Comparison of ENCODE assay signal across 11 cellular contexts in the genomic region with DNA sequence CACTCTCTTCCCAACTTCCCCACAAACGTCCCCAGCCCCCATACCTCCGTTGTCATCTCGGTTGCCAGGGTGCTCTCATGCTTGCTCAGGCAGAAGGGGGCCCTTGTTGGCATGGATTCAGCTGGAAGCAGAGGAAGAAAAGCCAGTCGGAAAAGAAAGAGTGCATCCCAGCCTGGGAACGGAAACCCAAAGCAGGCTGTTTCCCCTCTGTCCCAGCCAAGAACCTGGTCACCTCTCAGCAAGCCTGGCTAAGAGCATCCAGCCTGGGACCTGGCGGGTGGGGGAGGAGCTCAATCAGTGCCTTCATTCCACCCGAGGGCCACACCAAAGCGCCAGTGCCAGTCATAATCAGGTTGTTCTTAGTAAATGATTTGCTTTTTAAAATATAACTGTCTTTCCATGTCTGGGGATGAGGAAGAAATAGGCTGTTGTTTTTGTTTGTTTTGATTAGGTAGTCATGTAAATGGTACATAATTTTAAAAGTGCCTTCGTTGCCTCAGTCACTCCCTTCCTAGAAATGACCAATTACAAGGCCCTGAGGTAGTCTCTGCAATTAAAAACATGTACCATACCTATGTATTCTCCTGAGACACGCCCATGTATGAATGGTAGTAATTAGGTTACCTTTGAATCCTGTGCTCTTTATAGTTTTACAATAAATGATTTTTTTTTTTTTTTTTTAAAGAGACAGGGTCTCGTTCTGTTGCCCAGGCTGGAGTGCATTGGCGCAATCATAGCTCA. TPM values are rescaled to one million over a fixed set of nuclear protein-coding genes. Genes with fewer than 3 reads are reported as not detected.
DNase-seq lines count a peak whose midpoint lies in the region; ATAC-seq and TF ChIP-seq lines count a peak whose summit lies in the region.
"Had no signal": no experiment of that assay in that cellular context is flagged by ENCODE, and none has a peak within 500 bp of the region (broad histone marks: within the 10 kb centered on the region; RNA-seq: fewer than 3 reads in every experiment).

No MANE protein-coding gene starts in this region.

- peak overlapping the region; percentile 62 for H3K18ac ChIP-seq in trophoblast cell (ENCODE audit: low read length)

- no peaks in the 10 kb centered on the region for H3F3A ChIP-seq in GM23338 (replicated peaks; ENCODE audit: low read depth)

- TF ChIP-seq POLR2A in body of pancreas (IDR thresholded peaks at IDR 0.05), result no peak

- peak overlapping the region; percentile 17 for H2BK12ac ChIP-seq in trophoblast cell (ENCODE audit: low read length)

- H3K9me2 ChIP-seq in GM23338 (ENCODE audit: insufficient read depth), result no peaks in the 10 kb centered on the region

- H3K36me3 ChIP-seq in GM23338 (ENCODE audit: insufficient read depth) (no peaks in the 10 kb centered on the region), body of pancreas (replicated peaks in 1 of 2; ENCODE audit: insufficient read depth in 1 of 2, low read depth in 2 of 2) (no peaks in the 10 kb centered on the region), trophoblast cell (ENCODE audit: control insufficient read depth in 1 of 2, insufficient read depth in 2 of 2, low read length in 2 of 2) (peaks cover 2 to 9% of the 10 kb centered on the region in 2 experiments)

- H4K91ac ChIP-seq in trophoblast cell (ENCODE audit: low read depth, low read length), result no peak overlapping the region

- no peak overlapping the region for H2BK120ac ChIP-seq in trophoblast cell (ENCODE audit: insufficient read depth, low read length, poor library complexity)

- no peak overlapping the region for H2AK5ac ChIP-seq in trophoblast cell (ENCODE audit: low read length)

- H3K79me2 ChIP-seq in GM23338 (replicated peaks; ENCODE audit: insufficient read depth) (peaks cover 95% of the 10 kb centered on the region), trophoblast cell (ENCODE audit: control insufficient read depth, insufficient read depth, low read length, poor library complexity) (peaks cover 5% of the 10 kb centered on the region)

- H3K4me3 Mint-ChIP-seq in GM23338, result no peak overlapping the region
- H3K4me3 Mint-ChIP-seq: activated T-cell treated with anti-CD3 and anti-CD28 coated beads, Interleukin-2, amount 50 U/mL, for 4 hours had no signal

- ATAC-seq in GM23338, result peak; percentile 55
- no peak for ATAC-seq in body of pancreas
- peak; percentile 27 to 48 for ATAC-seq in left cardiac atrium
- ATAC-seq: activated T-cell treated with anti-CD3 and anti-CD28 coated beads, Interleukin-2, amount 50 U/mL, for 4 hours had no signal

- H3K27me3 Mint-ChIP-seq in GM23338 (ENCODE audit: insufficient read depth, low read depth, poor library complexity), result no peaks in the 10 kb centered on the region

- H3K4ac ChIP-seq in trophoblast cell (ENCODE audit: low read depth, low read length), result peak overlapping the region; percentile 24

- H4K12ac ChIP-seq in trophoblast cell (ENCODE audit: low read depth, low read length), result no peak overlapping the region

- H4K8ac ChIP-seq in trophoblast cell (ENCODE audit: low read depth, low read length), result no peak overlapping the region

- WGBS in body of pancreas, 2 donors, result 48 to 50% methylated on average over 12 of the region's 12 CpGs
- WGBS in trophoblast cell (ENCODE audit: extremely low coverage, insufficient coverage, insufficient read length), result no CpG with 5 or more reads among the region's 12 CpGs

- H3K9me3 ChIP-seq in body of pancreas, result no peaks in the 10 kb centered on the region
- no peaks in the 10 kb centered on the region for H3K9me3 ChIP-seq in trophoblast cell (ENCODE audit: insufficient read depth, low read depth, low read length)

- H3K9me3 Mint-ChIP-seq in GM23338, result no peaks in the 10 kb centered on the region
- H3K9me3 Mint-ChIP-seq: activated T-cell treated with anti-CD3 and anti-CD28 coated beads, Interleukin-2, amount 50 U/mL, for 4 hours had no signal

- H2BK5ac ChIP-seq in trophoblast cell (ENCODE audit: low read depth, low read length, poor library complexity), result no peak overlapping the region

- peak; percentile 53 for DNase-seq in GM23338 (ENCODE audit: low spot score)
- DNase-seq in body of pancreas, result peak; percentile 11 to 37 (median 25)
- no peak for DNase-seq in left cardiac atrium
- no peak for DNase-seq in trophoblast cell
- no peak for DNase-seq in RKO (ENCODE audit: low spot score)
- DNase-seq in occipital lobe (lab: John Stamatoyannopoulos, UW), result no peak
- DNase-seq in GM19238 (ENCODE audit: insufficient read length, low spot score), result no peak
- no peak for DNase-seq in NK-92 (lab: John Stamatoyannopoulos, UW; ENCODE audit: unreplicated experiment)
- DNase-seq: activated T-cell treated with anti-CD3 and anti-CD28 coated beads, Interleukin-2, amount 50 U/mL, for 4 hours had no signal

- H4K20me1 ChIP-seq in GM23338 (replicated peaks; ENCODE audit: insufficient read depth), result peaks cover 60% of the 10 kb centered on the region

- H3K4me2 ChIP-seq in GM23338 (peak overlapping the region; percentile 64), trophoblast cell (ENCODE audit: low read length) (no peak overlapping the region)
- H3K4me2 ChIP-seq: BLaER1 treated with 17β-estradiol and CSF1 and Interleukin-3, amounts not matched to agents 10 nM and 100 nM had no signal

- H3K9ac ChIP-seq in trophoblast cell (ENCODE audit: low read length), result no peak overlapping the region
- H3K9ac ChIP-seq: BLaER1 treated with 17β-estradiol and CSF1 and Interleukin-3, amounts not matched to agents 10 nM and 100 nM had no signal

- H3K36me3 Mint-ChIP-seq in GM23338 (ENCODE audit: low read depth), result peaks cover 11% of the 10 kb centered on the region

- TF ChIP-seq CTCF in GM23338 (conservative IDR thresholded peaks at IDR 0.05; ENCODE audit: low read depth in 2 of 2), result no peak
- no peak for TF ChIP-seq CTCF in body of pancreas (IDR thresholded peaks at IDR 0.05)

- H2AFZ ChIP-seq in GM23338, result no peak overlapping the region
- H2AFZ ChIP-seq in trophoblast cell (ENCODE audit: insufficient read depth, low read length, poor library complexity), result no peak overlapping the region

- H3K27ac ChIP-seq in GM23338 (ENCODE audit: low read depth) (peak overlapping the region; percentile 66), body of pancreas (peak overlapping the region in 1 of 4 donors; percentile 1), trophoblast cell (ENCODE audit: low read depth, low read length) (no peak overlapping the region)
- H3K27ac ChIP-seq: BLaER1 treated with 17β-estradiol and CSF1 and Interleukin-3, amounts not matched to agents 10 nM and 100 nM; VCaP had no signal

- intact Hi-C loops in body of pancreas (cut with DNase I), result no loop called here
- intact Hi-C loops in left cardiac atrium (cut with DNase I), result no loop called here

- H3K4me1 ChIP-seq in GM23338 (ENCODE audit: insufficient read depth) (peaks cover 24% of the 10 kb centered on the region), body of pancreas (peaks cover 87% of the 10 kb centered on the region), trophoblast cell (ENCODE audit: control insufficient read depth in 1 of 2, insufficient read depth in 2 of 2, low read length in 2 of 2) (peaks cover 13 to 16% of the 10 kb centered on the region in 2 experiments)

- H3K79me1 ChIP-seq in trophoblast cell (ENCODE audit: low read length), result peaks cover 2% of the 10 kb centered on the region

- H3K27ac Mint-ChIP-seq in GM23338, result peak overlapping the region; percentile 22; the same call in 1 of the 2 replicates

- no peak overlapping the region for H3K23ac ChIP-seq in trophoblast cell (ENCODE audit: low read length)

- H3K14ac ChIP-seq in trophoblast cell (ENCODE audit: low read length), result no peak overlapping the region

- H3K4me1 Mint-ChIP-seq in GM23338, result peaks cover 43% of the 10 kb centered on the region

- H3K4me3 ChIP-seq in GM23338, result no peak overlapping the region
- no peak overlapping the region for H3K4me3 ChIP-seq in body of pancreas
- H3K4me3 ChIP-seq in trophoblast cell (ENCODE audit: low read depth, low read length), result no peak overlapping the region
- H3K4me3 ChIP-seq: BLaER1 treated with 17β-estradiol and CSF1 and Interleukin-3, amounts not matched to agents 10 nM and 100 nM had no signal

- H3K27me3 ChIP-seq in GM23338 (ENCODE audit: insufficient read depth) (no peaks in the 10 kb centered on the region), body of pancreas (no peaks in the 10 kb centered on the region), trophoblast cell (ENCODE audit: insufficient read depth, low read length) (no peaks in the 10 kb centered on the region)
- H3K27me3 ChIP-seq: BLaER1 treated with 17β-estradiol and CSF1 and Interleukin-3, amounts not matched to agents 10 nM and 100 nM had no signal

TF ChIP-seq in GM23338, 12 proteins besides CTCF, POLR2A, EP300 and RAD21 (continues in another document):
- TF ChIP-seq EZH2phosphoT487 (IDR thresholded peaks at IDR 0.05; ENCODE audit: unreplicated experiment), result no peak
- TF ChIP-seq EZH2 (IDR thresholded peaks at IDR 0.05; ENCODE audit: low read depth, unreplicated experiment), result no peak
- no peak for TF ChIP-seq ZNF114 (CRISPR knock-in tag; IDR thresholded peaks at IDR 0.05)
- TF ChIP-seq, protein P1, sequence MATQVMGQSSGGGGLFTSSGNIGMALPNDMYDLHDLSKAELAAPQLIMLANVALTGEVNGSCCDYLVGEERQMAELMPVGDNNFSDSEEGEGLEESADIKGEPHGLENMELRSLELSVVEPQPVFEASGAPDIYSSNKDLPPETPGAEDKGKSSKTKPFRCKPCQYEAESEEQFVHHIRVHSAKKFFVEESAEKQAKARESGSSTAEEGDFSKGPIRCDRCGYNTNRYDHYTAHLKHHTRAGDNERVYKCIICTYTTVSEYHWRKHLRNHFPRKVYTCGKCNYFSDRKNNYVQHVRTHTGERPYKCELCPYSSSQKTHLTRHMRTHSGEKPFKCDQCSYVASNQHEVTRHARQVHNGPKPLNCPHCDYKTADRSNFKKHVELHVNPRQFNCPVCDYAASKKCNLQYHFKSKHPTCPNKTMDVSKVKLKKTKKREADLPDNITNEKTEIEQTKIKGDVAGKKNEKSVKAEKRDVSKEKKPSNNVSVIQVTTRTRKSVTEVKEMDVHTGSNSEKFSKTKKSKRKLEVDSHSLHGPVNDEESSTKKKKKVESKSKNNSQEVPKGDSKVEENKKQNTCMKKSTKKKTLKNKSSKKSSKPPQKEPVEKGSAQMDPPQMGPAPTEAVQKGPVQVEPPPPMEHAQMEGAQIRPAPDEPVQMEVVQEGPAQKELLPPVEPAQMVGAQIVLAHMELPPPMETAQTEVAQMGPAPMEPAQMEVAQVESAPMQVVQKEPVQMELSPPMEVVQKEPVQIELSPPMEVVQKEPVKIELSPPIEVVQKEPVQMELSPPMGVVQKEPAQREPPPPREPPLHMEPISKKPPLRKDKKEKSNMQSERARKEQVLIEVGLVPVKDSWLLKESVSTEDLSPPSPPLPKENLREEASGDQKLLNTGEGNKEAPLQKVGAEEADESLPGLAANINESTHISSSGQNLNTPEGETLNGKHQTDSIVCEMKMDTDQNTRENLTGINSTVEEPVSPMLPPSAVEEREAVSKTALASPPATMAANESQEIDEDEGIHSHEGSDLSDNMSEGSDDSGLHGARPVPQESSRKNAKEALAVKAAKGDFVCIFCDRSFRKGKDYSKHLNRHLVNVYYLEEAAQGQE (IDR thresholded peaks at IDR 0.05; ENCODE audit: unreplicated experiment), result no peak

RNA-seq across cellular contexts. Expression of gene CHMP4B, which starts 21.1 kb away (rescaled TPM):
- 42.6 and 49.3 TPM in 2 replicates for total RNA-seq in GM23338 (2014; rRNA removed; shearing (Covaris generic))
- 14.5 and 15.7 TPM in 2 replicates for polyA plus RNA-seq in GM23338 (2016; fragmentation: Nextera tagmentation; extraction: Ambion mirVana)
- total RNA-seq in body of pancreas, result 10 to 100 TPM; 24.1 to 43.3 TPM
- 10 to 100 TPM; 82.2 to 97.7 TPM for total RNA-seq in left cardiac atrium
- 95.8 and 99.2 TPM in 2 replicates for polyA plus RNA-seq in trophoblast cell (2013)
- 26.4 TPM for total RNA-seq in occipital lobe

Comparison
In these comparisons a context has a peak if more than half of its experiments do, and no peak if none do; other contexts are left out.
1. DNase-seq: peak in GM23338 (single experiment) and body of pancreas (4 of 4); none in left cardiac atrium (single experiment), trophoblast cell (0 of 2), RKO (single experiment), occipital lobe (single experiment), GM19238 (single experiment) and NK-92 (single experiment).